16 cellular contexts compared by ENCODE assay signal in the genomic region with DNA sequence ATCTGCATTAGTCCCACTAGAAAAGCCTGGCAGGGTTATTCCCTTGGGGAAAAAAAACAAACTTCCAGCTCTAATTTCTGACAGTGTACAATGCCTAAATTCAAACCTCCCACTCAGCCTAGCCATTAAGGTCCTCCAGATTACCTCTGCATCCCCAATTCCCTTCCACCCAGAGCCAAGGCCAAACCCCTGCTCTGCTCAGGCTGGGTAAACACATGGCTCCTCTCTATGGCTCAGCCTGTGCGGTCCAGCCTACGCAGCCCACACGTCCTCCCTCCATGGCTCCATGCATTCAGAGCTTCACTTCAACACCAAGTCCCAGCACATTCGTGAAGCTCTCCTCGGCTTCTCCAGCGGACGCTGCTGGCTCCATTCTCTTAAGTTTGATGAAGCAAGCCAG. TPM values are rescaled to one million over a fixed set of nuclear protein-coding genes. Genes with fewer than 3 reads are reported as not detected.
DNase-seq lines count a peak whose midpoint lies in the region; ATAC-seq, FAIRE-seq and TF ChIP-seq lines count a peak whose summit lies in the region.
"Had no signal": no experiment of that assay in that cellular context is flagged by ENCODE, and none has a peak within 500 bp of the region (broad histone marks: within the 10 kb centered on the region; RNA-seq: fewer than 3 reads in every experiment).

No MANE protein-coding gene starts in this region.

- no peak for TF ChIP-seq POLR2A in K562 (conservative IDR thresholded peaks at IDR 0.05)

- in situ Hi-C loops in K562 (cut with MboI), result no loop called here

- intact Hi-C loops in K562 (cut with micrococcal nuclease), result no loop called here
- intact Hi-C loops in Calu3 (cut with micrococcal nuclease; ENCODE audit: unreplicated experiment), result no loop called here

- TF ChIP-seq CTCF in K562 (IDR thresholded peaks at IDR 0.05 in 2 of 3, conservative IDR thresholded peaks at IDR 0.05 in 1 of 3; ENCODE audit: insufficient read depth in 2 of 3, low read depth in 1 of 3, low read length in 3 of 3) (no peak), neural crest cell (conservative IDR thresholded peaks at IDR 0.05) (no peak), Calu3 (IDR thresholded peaks at IDR 0.05; ENCODE audit: unreplicated experiment) (no peak)

- no peaks in the 10 kb centered on the region for H3K27me3 Mint-ChIP-seq in neural crest cell (ENCODE audit: low read depth)
- H3K27me3 Mint-ChIP-seq in Calu3 (ENCODE audit: unreplicated experiment), result no peaks in the 10 kb centered on the region

- H3K79me2 ChIP-seq in K562 (ENCODE audit: control insufficient read depth, insufficient read depth, low read length), result peaks cover 82% of the 10 kb centered on the region

- H3K4me3 Mint-ChIP-seq in neural crest cell, result peak overlapping the region; percentile 61
- no peak overlapping the region for H3K4me3 Mint-ChIP-seq in Calu3 (ENCODE audit: low read depth, unreplicated experiment)

- 69% methylated on average over 7 of the region's 7 CpGs for WGBS in K562 (ENCODE audit: insufficient coverage, low coverage, missing lambda C conversion rate)

- H3K4me1 ChIP-seq in K562 (replicated peaks in 1 of 2; ENCODE audit: control insufficient read depth in 2 of 2, insufficient read depth in 2 of 2, low read length in 2 of 2), result peaks cover 27 to 40% of the 10 kb centered on the region in 2 experiments; a peak in 4 of 5 replicates

- H3K27me3 ChIP-seq in K562 (ENCODE audit: control insufficient read depth in 2 of 2, insufficient read depth in 2 of 2, low read length in 2 of 2), result no peaks in the 10 kb centered on the region

- no peak for TF ChIP-seq RAD21 in K562 (CRISPR knock-in tag; conservative IDR thresholded peaks at IDR 0.05 in 1 of 2, IDR thresholded peaks at IDR 0.05 in 1 of 2)

- H3K9me3 Mint-ChIP-seq in neural crest cell (no peaks in the 10 kb centered on the region), Calu3 (ENCODE audit: low read depth, unreplicated experiment) (no peaks in the 10 kb centered on the region)

- H3K9me1 ChIP-seq in K562 (ENCODE audit: control insufficient read depth, insufficient read depth, low read length), result no peaks in the 10 kb centered on the region

- CTCF ChIA-PET in K562 (lab: Yijun Ruan, JAX; ENCODE audit: low intra/inter-chr PET ratio), result no interaction called here
- CTCF ChIA-PET in Calu3 (lab: Charles Lee), result interaction anchor here (1.3 kb wide), 1 partner anchor 22 kb away, joined by 4 read pairs; no protein-coding TSS in a partner anchor

- H4K20me1 ChIP-seq in K562 (replicated peaks; ENCODE audit: control insufficient read depth, insufficient read depth, low read length), result peaks cover 22% of the 10 kb centered on the region

- TF ChIP-seq EP300 in K562 (IDR thresholded peaks at IDR 0.05; ENCODE audit: low read length), result no peak

- no peak overlapping the region for H3K27ac ChIP-seq in K562 (ENCODE audit: extremely low read depth, low read depth, low read length)
- H3K27ac ChIP-seq: C4-2B had no signal

- peak overlapping the region; percentile 64 for H3K27ac Mint-ChIP-seq in neural crest cell (ENCODE audit: unreplicated experiment)
- no peak overlapping the region for H3K27ac Mint-ChIP-seq in Calu3 (ENCODE audit: unreplicated experiment)

- peak; percentile 73 for DNase-seq in DMS153 (lab: John Stamatoyannopoulos, UW)
- peak; percentile 54 for DNase-seq in NCI-H1436 treated with DMSO at 0.1 percent for 48 hours (lab: John Stamatoyannopoulos, UW)
- DNase-seq in K562 (ENCODE audit: extremely low read depth in 1 of 4, low spot score in 3 of 4), result no peak
- no peak for DNase-seq in neural crest cell (ENCODE audit: low read depth, low spot score)
- no peak for DNase-seq in midbrain (lab: John Stamatoyannopoulos, UW)
- no peak for DNase-seq in stimulated activated CD8-positive, alpha-beta memory T cell treated with anti-CD3 and anti-CD28 coated beads, Interleukin-4, amount 100 ng/mL, for 48 hours
- no peak for DNase-seq in Calu3
- DNase-seq: HCEC 1CT; KBM-7; NCI-H1048; NCI-H2081 treated with DMSO at 0.1 percent for 48 hours; NCI-H446; NK-92 treated with Interleukin-12 subunit alpha and Interleukin-12 subunit beta, amount 100 ng/mL, for 24 hours had no signal

- BruUV-seq in K562 (replicated peaks; lab: Mats Ljungman, UMichigan) (no TSS peak), Calu3 (replicated peaks; lab: Mats Ljungman, UMichigan) (no TSS peak)

- ATAC-seq in K562, result 0 out of 3 replicates have a peak, but pooled peaks have one; percentile 9
- ATAC-seq in HG03039 (IDR thresholded peaks at IDR 0.05; ENCODE audit: unreplicated experiment), result no peak

- H3K36me3 Mint-ChIP-seq in neural crest cell (ENCODE audit: low read depth) (peaks cover 7% of the 10 kb centered on the region), Calu3 (ENCODE audit: insufficient read depth, unreplicated experiment) (peaks cover 15% of the 10 kb centered on the region)

- POLR2A ChIA-PET in K562 (lab: Yijun Ruan, JAX), result interaction anchor here (1.0 to 10.4 kb wide), 5 partner anchors 9 to 62 kb away, joined by 3 to 89 read pairs (median 13); no protein-coding TSS in a partner anchor

- H3K36me3 ChIP-seq in K562 (ENCODE audit: control insufficient read depth, insufficient read depth, low read length), result peaks cover 7% of the 10 kb centered on the region; the same call in 1 of the 3 replicates

- H3K4me2 ChIP-seq in K562 (ENCODE audit: insufficient read depth, low read length), result no peak overlapping the region

- no peaks in the 10 kb centered on the region for H3K9me3 ChIP-seq in K562 (replicated peaks; ENCODE audit: control insufficient read depth, insufficient read depth, low read depth, low read length)

- no peak overlapping the region for H3K4me3 ChIP-seq in K562

- peak overlapping the region in 1 of 2 experiments; percentile 75; a peak in 2 of 4 replicates for H3K9ac ChIP-seq in K562 (ENCODE audit: insufficient read depth in 1 of 2, low read depth in 2 of 2, low read length in 2 of 2)

- FAIRE-seq in K562 (lab: Jason Lieb, UNC), result no peak
- FAIRE-seq: A204.1 had no signal

- H2AFZ ChIP-seq in K562 (ENCODE audit: low read depth, low read length), result no peak overlapping the region

- peaks cover 50% of the 10 kb centered on the region for H3K4me1 Mint-ChIP-seq in neural crest cell
- peaks cover 44% of the 10 kb centered on the region for H3K4me1 Mint-ChIP-seq in Calu3 (ENCODE audit: low read depth, unreplicated experiment)

TF ChIP-seq in K562, 482 proteins besides CTCF, POLR2A, EP300 and RAD21:
- TF ChIP-seq, protein P1, sequence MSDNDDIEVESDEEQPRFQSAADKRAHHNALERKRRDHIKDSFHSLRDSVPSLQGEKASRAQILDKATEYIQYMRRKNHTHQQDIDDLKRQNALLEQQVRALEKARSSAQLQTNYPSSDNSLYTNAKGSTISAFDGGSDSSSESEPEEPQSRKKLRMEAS (CRISPR knock-in tag; IDR thresholded peaks at IDR 0.05), result 0 out of 2 replicates have a peak, but pooled peaks have one; percentile 22
- TF ChIP-seq, protein P2, sequence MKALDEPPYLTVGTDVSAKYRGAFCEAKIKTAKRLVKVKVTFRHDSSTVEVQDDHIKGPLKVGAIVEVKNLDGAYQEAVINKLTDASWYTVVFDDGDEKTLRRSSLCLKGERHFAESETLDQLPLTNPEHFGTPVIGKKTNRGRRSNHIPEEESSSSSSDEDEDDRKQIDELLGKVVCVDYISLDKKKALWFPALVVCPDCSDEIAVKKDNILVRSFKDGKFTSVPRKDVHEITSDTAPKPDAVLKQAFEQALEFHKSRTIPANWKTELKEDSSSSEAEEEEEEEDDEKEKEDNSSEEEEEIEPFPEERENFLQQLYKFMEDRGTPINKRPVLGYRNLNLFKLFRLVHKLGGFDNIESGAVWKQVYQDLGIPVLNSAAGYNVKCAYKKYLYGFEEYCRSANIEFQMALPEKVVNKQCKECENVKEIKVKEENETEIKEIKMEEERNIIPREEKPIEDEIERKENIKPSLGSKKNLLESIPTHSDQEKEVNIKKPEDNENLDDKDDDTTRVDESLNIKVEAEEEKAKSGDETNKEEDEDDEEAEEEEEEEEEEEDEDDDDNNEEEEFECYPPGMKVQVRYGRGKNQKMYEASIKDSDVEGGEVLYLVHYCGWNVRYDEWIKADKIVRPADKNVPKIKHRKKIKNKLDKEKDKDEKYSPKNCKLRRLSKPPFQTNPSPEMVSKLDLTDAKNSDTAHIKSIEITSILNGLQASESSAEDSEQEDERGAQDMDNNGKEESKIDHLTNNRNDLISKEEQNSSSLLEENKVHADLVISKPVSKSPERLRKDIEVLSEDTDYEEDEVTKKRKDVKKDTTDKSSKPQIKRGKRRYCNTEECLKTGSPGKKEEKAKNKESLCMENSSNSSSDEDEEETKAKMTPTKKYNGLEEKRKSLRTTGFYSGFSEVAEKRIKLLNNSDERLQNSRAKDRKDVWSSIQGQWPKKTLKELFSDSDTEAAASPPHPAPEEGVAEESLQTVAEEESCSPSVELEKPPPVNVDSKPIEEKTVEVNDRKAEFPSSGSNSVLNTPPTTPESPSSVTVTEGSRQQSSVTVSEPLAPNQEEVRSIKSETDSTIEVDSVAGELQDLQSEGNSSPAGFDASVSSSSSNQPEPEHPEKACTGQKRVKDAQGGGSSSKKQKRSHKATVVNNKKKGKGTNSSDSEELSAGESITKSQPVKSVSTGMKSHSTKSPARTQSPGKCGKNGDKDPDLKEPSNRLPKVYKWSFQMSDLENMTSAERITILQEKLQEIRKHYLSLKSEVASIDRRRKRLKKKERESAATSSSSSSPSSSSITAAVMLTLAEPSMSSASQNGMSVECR (CRISPR knock-in tag; IDR thresholded peaks at IDR 0.05), result no peak

RNA-seq across cellular contexts. Expression of a gene that starts 5.2 kb away (rescaled TPM):
- total RNA-seq in K562 (2011; cell fraction: chromatin; rRNA removed; ENCODE audit: low replicate concordance), result 91.9 and 204 TPM in 2 replicates
- total RNA-seq in K562 (2011; cell fraction: nucleolus; rRNA removed), result 90.6 and 92.5 TPM in 2 replicates
- total RNA-seq in K562 (2011; cell fraction: nucleoplasm; rRNA removed), result 67.2 and 68.6 TPM in 2 replicates
- total RNA-seq in K562 (2014; rRNA removed), result 10.1 and 13.6 TPM in 2 replicates
- total RNA-seq in K562 (2014; rRNA removed; fragmentation: Illumina TruSeq; extraction: Trizol), result 9.2 and 9.6 TPM in 2 replicates
- 11.0 and 11.2 TPM in 2 replicates for total RNA-seq in K562 (2015; rRNA removed; fragmentation: Illumina TruSeq; extraction: Trizol)
- 24.0 and 26.8 TPM in 2 replicates for total RNA-seq in K562 (2021)
- 8.8 and 11.9 TPM in 2 replicates for polyA plus RNA-seq in K562 (2011; rRNA removed)
- 8.1 and 10.6 TPM in 2 replicates for polyA plus RNA-seq in K562 (2011; cell fraction: cytosol; rRNA removed)
- 72.9 and 124 TPM in 2 replicates for polyA plus RNA-seq in K562 (2011; cell fraction: nucleus; rRNA removed)
- 16.0 and 23.5 TPM in 2 replicates for polyA plus RNA-seq in K562 (2012)
- polyA plus RNA-seq in K562 (2014; fragmentation: Illumina TruSeq; extraction: Trizol), result 17.9 and 18.8 TPM in 2 replicates
- polyA plus RNA-seq in K562 (2014; fragmentation: Nextera tagmentation; extraction: Ambion mirVana), result 1 to 10 TPM; 1.4 to 1.5 TPM
- 17.2 and 17.3 TPM in 2 replicates for polyA plus RNA-seq in K562 (2014; rRNA removed)
- polyA minus RNA-seq in K562 (2011; rRNA and poly(A)+ RNA removed), result 11.9 and 15.3 TPM in 2 replicates
- 7.3 and 10.1 TPM in 2 replicates for polyA minus RNA-seq in K562 (2011; cell fraction: cytosol; rRNA and poly(A)+ RNA removed)
- 27.9 and 33.8 TPM in 2 replicates for polyA minus RNA-seq in K562 (2011; cell fraction: nucleus; rRNA and poly(A)+ RNA removed)
- total RNA-seq in neural crest cell, result 82.2 and 87.3 TPM in 2 replicates
- total RNA-seq in Calu3 (2022), result 46.0 and 51.0 TPM in 2 replicates

Comparison
In these comparisons a context has a peak if more than half of its experiments do, and no peak if none do; other contexts are left out.
1. DNase-seq: peak in DMS153 (single experiment) and NCI-H1436 treated with DMSO at 0.1 percent for 48 hours (single experiment); none in K562 (0 of 4), neural crest cell (single experiment), midbrain (single experiment), stimulated activated CD8-positive, alpha-beta memory T cell treated with anti-CD3 and anti-CD28 coated beads, Interleukin-4, amount 100 ng/mL, for 48 hours (single experiment) and Calu3 (single experiment).